1 cellular context compared by ENCODE assay signal in genomic region chr2:74482801-74483674, GRCh38.
TF ChIP-seq lines count a peak whose summit lies in the region.

Gene CCDC142 (minus strand): TSS chr2:74482998. CDS start chr2:74482837, 161 bp downstream.
Gene TTC31 (plus strand): TSS chr2:74483081. CDS start chr2:74483096, 15 bp downstream.

TF ChIP-seq in HepG2, 621 proteins besides CTCF, POLR2A, EP300 and RAD21 (continued from another document):
- 0 out of 2 replicates have a peak, but pooled peaks have one; percentile 61 for TF ChIP-seq ZNF569 (CRISPR knock-in tag; IDR thresholded peaks at IDR 0.05; ENCODE audit: borderline replicate concordance)
- TF ChIP-seq KDM5A (IDR thresholded peaks at IDR 0.05; ENCODE audit: borderline replicate concordance, low read length) = peak; percentile 99
- TF ChIP-seq ZSCAN20 (CRISPR knock-in tag; IDR thresholded peaks at IDR 0.05; ENCODE audit: borderline replicate concordance) = 0 out of 2 replicates have a peak, but pooled peaks have one; percentile 58
- no peak; the same call in none of the 2 replicates for TF ChIP-seq DR1 (CRISPR knock-in tag; IDR thresholded peaks at IDR 0.05)
- TF ChIP-seq ASH2L (IDR thresholded peaks at IDR 0.05; ENCODE audit: insufficient read length, low read depth, low read length) = peak; percentile 94
- peak; percentile 92; the same call in 1 of the 2 replicates for TF ChIP-seq ZNF337 (CRISPR knock-in tag; IDR thresholded peaks at IDR 0.05; ENCODE audit: borderline replicate concordance, low read depth)
- no peak; the same call in 1 of the 2 replicates for TF ChIP-seq TOE1 (CRISPR knock-in tag; IDR thresholded peaks at IDR 0.05)
- TF ChIP-seq ZNF451 (CRISPR knock-in tag; IDR thresholded peaks at IDR 0.05) = peak; percentile 65; the same call in 1 of the 2 replicates
- peak; percentile 96 for TF ChIP-seq POLR2G (IDR thresholded peaks at IDR 0.05; ENCODE audit: low read depth, low read length)
- peak; percentile 85 for TF ChIP-seq ZFY (CRISPR knock-in tag; IDR thresholded peaks at IDR 0.05)
- TF ChIP-seq HDAC1 (CRISPR knock-in tag; IDR thresholded peaks at IDR 0.05) = peak; percentile 96
- TF ChIP-seq MAFG (CRISPR knock-in tag; IDR thresholded peaks at IDR 0.05) = no peak
- TF ChIP-seq FOSL2 (CRISPR knock-in tag; IDR thresholded peaks at IDR 0.05) = peak; percentile 32; the same call in 1 of the 2 replicates
- TF ChIP-seq ZBTB34 (CRISPR knock-in tag; IDR thresholded peaks at IDR 0.05) = peak; percentile 83
- no peak for TF ChIP-seq MLXIP (CRISPR knock-in tag; IDR thresholded peaks at IDR 0.05; ENCODE audit: borderline replicate concordance)
- TF ChIP-seq RCOR2 (CRISPR knock-in tag; IDR thresholded peaks at IDR 0.05) = peak; percentile 16; the same call in 1 of the 2 replicates
- TF ChIP-seq ZNF737 (CRISPR knock-in tag; IDR thresholded peaks at IDR 0.05; ENCODE audit: borderline replicate concordance) = no peak; the same call in 1 of the 2 replicates
- TF ChIP-seq HNRNPH1 (optimal IDR thresholded peaks at IDR 0.05; ENCODE audit: low read depth, low read length) = peak; percentile 18
- TF ChIP-seq CREB3 (CRISPR knock-in tag; IDR thresholded peaks at IDR 0.05) = 0 out of 2 replicates have a peak, but pooled peaks have one; percentile 15
